ENCODE assay signal across 20 cellular contexts in the genomic region with DNA sequence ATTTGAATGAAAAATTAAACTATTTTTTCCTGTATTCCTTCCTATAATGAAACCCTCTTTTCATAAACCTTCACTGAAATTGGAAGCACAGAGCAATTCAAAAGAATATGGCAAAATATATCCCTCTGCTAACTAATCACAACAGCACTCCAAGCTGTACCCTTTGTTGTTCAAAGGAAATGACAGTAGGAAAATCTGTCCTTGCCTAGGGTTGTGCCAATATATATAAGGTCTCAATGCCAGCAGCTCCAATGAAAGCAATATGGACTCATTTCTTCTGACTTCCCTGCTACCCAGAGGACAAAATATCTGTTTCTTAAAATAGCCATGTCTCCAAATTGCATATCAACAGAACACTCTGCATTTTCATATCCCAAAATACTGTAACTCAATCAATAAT.
A peak's percentile ranks its signal among the peaks of the same experiment; 100 is the strongest.
DNase-seq lines count a peak whose midpoint lies in the region; ATAC-seq, FAIRE-seq and TF ChIP-seq lines count a peak whose summit lies in the region.
"Had no signal": no experiment of that assay in that cellular context is flagged by ENCODE, and none has a peak within 500 bp of the region (broad histone marks: within the 10 kb centered on the region; RNA-seq: fewer than 3 reads in every experiment).

No MANE protein-coding gene starts in this region.

- TF ChIP-seq POLR2A in endothelial cell of umbilical vein (IDR thresholded peaks at IDR 0.05; ENCODE audit: low read depth, low read length) = no peak

- intact Hi-C loops in left ventricle myocardium inferior (cut with micrococcal nuclease) = no loop called here
- intact Hi-C loops in heart right ventricle (cut with DNase I) = no loop called here
- intact Hi-C loops in endothelial cell of umbilical vein (cut with micrococcal nuclease) = no loop called here
- intact Hi-C loops in colonic mucosa (cut with DNase I) = no loop called here

- H3K79me2 ChIP-seq in endothelial cell of umbilical vein (ENCODE audit: control insufficient read depth, insufficient read depth, low read length) = no peaks in the 10 kb centered on the region

- DNase-seq in left ventricle myocardium inferior (no peak), heart right ventricle (no peak), NCI-H69 (lab: John Stamatoyannopoulos, UW) (peak; percentile 45), endothelial cell of umbilical vein (ENCODE audit: low read depth, low spot score) (peak; percentile 71), MV-4-11 (lab: John Stamatoyannopoulos, UW) (no peak), NCI-H1105 treated with DMSO at 0.1 percent for 48 hours (lab: John Stamatoyannopoulos, UW) (no peak), colonic mucosa (no peak)
- DNase-seq: Caco-2; CD4-positive, CD25-positive, alpha-beta regulatory T cell; CD8-positive, alpha-beta T cell; DMS153; DND-41; GDM1; H9 had no signal

- peak overlapping the region; percentile 22 for H3K4me2 ChIP-seq in endothelial cell of umbilical vein (ENCODE audit: insufficient read depth, low read length)
- H3K4me2 ChIP-seq: BLaER1, GM23338 had no signal

- no peaks in the 10 kb centered on the region for H3K9me3 ChIP-seq in left ventricle myocardium inferior (replicated peaks)
- no peaks in the 10 kb centered on the region for H3K9me3 ChIP-seq in heart right ventricle
- H3K9me3 ChIP-seq in endothelial cell of umbilical vein (replicated peaks; ENCODE audit: control insufficient read depth, insufficient read depth, low read length) = no peaks in the 10 kb centered on the region
- no peaks in the 10 kb centered on the region for H3K9me3 ChIP-seq in colonic mucosa
- H3K9me3 ChIP-seq: BLaER1, Caco-2 had no signal

- no TSS peak for BruUV-seq in endothelial cell of umbilical vein (replicated peaks; lab: Mats Ljungman, UMichigan)

- H3K9ac ChIP-seq in endothelial cell of umbilical vein (replicated peaks; ENCODE audit: extremely low read depth, insufficient read depth, low read length) = no peak overlapping the region
- H3K9ac ChIP-seq in colonic mucosa (ENCODE audit: low read depth in 2 of 2, low read length in 2 of 2) = no peak overlapping the region
- H3K9ac ChIP-seq: BLaER1 had no signal

- H3K4me3 ChIP-seq in left ventricle myocardium inferior (no peak overlapping the region), heart right ventricle (no peak overlapping the region), endothelial cell of umbilical vein (replicated peaks in 1 of 3; ENCODE audit: insufficient read depth in 1 of 3, low read depth in 1 of 3, low read length in 3 of 3) (no peak overlapping the region), colonic mucosa (no peak overlapping the region)
- H3K4me3 ChIP-seq: BLaER1, GM12878, GM23338 had no signal

- no peaks in the 10 kb centered on the region for H3K36me3 ChIP-seq in left ventricle myocardium inferior
- no peaks in the 10 kb centered on the region for H3K36me3 ChIP-seq in heart right ventricle
- H3K36me3 ChIP-seq in endothelial cell of umbilical vein (ENCODE audit: control insufficient read depth in 2 of 2, extremely low read depth in 1 of 2, insufficient read depth in 2 of 2, low read length in 2 of 2) = no peaks in the 10 kb centered on the region
- H3K36me3 ChIP-seq in colonic mucosa = no peaks in the 10 kb centered on the region
- H3K36me3 ChIP-seq: BLaER1 had no signal

- no peaks in the 10 kb centered on the region for H4K20me1 ChIP-seq in endothelial cell of umbilical vein (replicated peaks; ENCODE audit: control insufficient read depth, extremely low read depth, insufficient read depth, low read length)
- H4K20me1 ChIP-seq: BLaER1 had no signal

- POLR2A ChIA-PET in endothelial cell of umbilical vein (lab: Charles Lee) = no interaction called here

- peaks cover 23% of the 10 kb centered on the region for H3K4me1 ChIP-seq in left ventricle myocardium inferior
- peaks cover 0 to 22% (median 0%) of the 10 kb centered on the region in 9 donors for H3K4me1 ChIP-seq in heart right ventricle
- peaks cover 7% of the 10 kb centered on the region for H3K4me1 ChIP-seq in endothelial cell of umbilical vein (ENCODE audit: control insufficient read depth, extremely low read depth, insufficient read depth, low read length)
- H3K4me1 ChIP-seq in colonic mucosa = no peaks in the 10 kb centered on the region
- H3K4me1 ChIP-seq: Caco-2 had no signal

- no peaks in the 10 kb centered on the region for H3K9me1 ChIP-seq in endothelial cell of umbilical vein (replicated peaks; ENCODE audit: control insufficient read depth, extremely low read depth, insufficient read depth, low read length)

- no peak for ATAC-seq in heart right ventricle
- ATAC-seq: CD8-positive, alpha-beta T cell; GM12878; GM23338; HCT116 had no signal

- FAIRE-seq in endothelial cell of umbilical vein (lab: Jason Lieb, UNC) = peak; percentile 18
- FAIRE-seq: GM12878, GM19239 had no signal

- peak overlapping the region; percentile 3 for H3K27ac ChIP-seq in left ventricle myocardium inferior (replicated peaks)
- H3K27ac ChIP-seq in heart right ventricle = peak overlapping the region in 4 of 10 donors; percentile 3 to 14 (median 10)
- H3K27ac ChIP-seq in endothelial cell of umbilical vein (ENCODE audit: insufficient read depth, low read depth, low read length) = no peak overlapping the region
- no peak overlapping the region for H3K27ac ChIP-seq in colonic mucosa
- H3K27ac ChIP-seq: BLaER1, C4-2B had no signal

- H2AFZ ChIP-seq in endothelial cell of umbilical vein (ENCODE audit: low read depth, low read length) = no peak overlapping the region
- H2AFZ ChIP-seq: GM23338 had no signal

- CTCF ChIA-PET in endothelial cell of umbilical vein (lab: Charles Lee) = interaction anchor here (0.9 to 1.7 kb wide), 5 partner anchors 17 to 65 kb away, joined by 3 to 5 read pairs (median 4); no protein-coding TSS in a partner anchor

- dilution Hi-C loops in endothelial cell of umbilical vein (cut with MboI; ENCODE audit: extremely low pct_ligation_motif_present, low sequenced_read_pairs) = no loop called here

- TF ChIP-seq CTCF in left ventricle myocardium inferior (IDR thresholded peaks at IDR 0.05; ENCODE audit: borderline replicate concordance) (no peak), heart right ventricle (IDR thresholded peaks at IDR 0.05) (no peak), endothelial cell of umbilical vein (IDR thresholded peaks at IDR 0.05; ENCODE audit: extremely low read depth in 1 of 2, insufficient read depth in 1 of 2, low read depth in 1 of 2, low read length in 2 of 2) (no peak), colonic mucosa (IDR thresholded peaks at IDR 0.05) (no peak)

- no peaks in the 10 kb centered on the region for H3K27me3 ChIP-seq in left ventricle myocardium inferior (ENCODE audit: low read depth)
- H3K27me3 ChIP-seq in heart right ventricle = no peaks in the 10 kb centered on the region
- H3K27me3 ChIP-seq in endothelial cell of umbilical vein (ENCODE audit: control insufficient read depth in 2 of 2, insufficient read depth in 2 of 2, low read length in 2 of 2) = no peaks in the 10 kb centered on the region
- H3K27me3 ChIP-seq in colonic mucosa = no peaks in the 10 kb centered on the region
- H3K27me3 ChIP-seq: BLaER1 had no signal

TF ChIP-seq in endothelial cell of umbilical vein, 7 proteins besides CTCF, POLR2A, EP300 and RAD21:
- TF ChIP-seq JUN (IDR thresholded peaks at IDR 0.05; ENCODE audit: borderline replicate concordance, insufficient read depth, insufficient read length, low read depth) (no peak), GATA2 (IDR thresholded peaks at IDR 0.05; ENCODE audit: insufficient read depth, insufficient read length, low read depth, low read length) (no peak), MYC (IDR thresholded peaks at IDR 0.05; ENCODE audit: low read depth, low read length) (no peak)
- TF ChIP-seq, protein P1, sequence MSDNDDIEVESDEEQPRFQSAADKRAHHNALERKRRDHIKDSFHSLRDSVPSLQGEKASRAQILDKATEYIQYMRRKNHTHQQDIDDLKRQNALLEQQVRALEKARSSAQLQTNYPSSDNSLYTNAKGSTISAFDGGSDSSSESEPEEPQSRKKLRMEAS (IDR thresholded peaks at IDR 0.05; ENCODE audit: insufficient read depth, insufficient read length) = no peak
TF ChIP-seq in endothelial cell of umbilical vein: peak in this region for 0.

Comparison
In these comparisons a context has a peak if more than half of its experiments do, and no peak if none do; other contexts are left out.
1. DNase-seq: peak in NCI-H69 (single experiment) and endothelial cell of umbilical vein (single experiment); none in left ventricle myocardium inferior (single experiment), heart right ventricle (0 of 2), MV-4-11 (single experiment), NCI-H1105 treated with DMSO at 0.1 percent for 48 hours (single experiment) and colonic mucosa (single experiment).